In the genomic region with DNA sequence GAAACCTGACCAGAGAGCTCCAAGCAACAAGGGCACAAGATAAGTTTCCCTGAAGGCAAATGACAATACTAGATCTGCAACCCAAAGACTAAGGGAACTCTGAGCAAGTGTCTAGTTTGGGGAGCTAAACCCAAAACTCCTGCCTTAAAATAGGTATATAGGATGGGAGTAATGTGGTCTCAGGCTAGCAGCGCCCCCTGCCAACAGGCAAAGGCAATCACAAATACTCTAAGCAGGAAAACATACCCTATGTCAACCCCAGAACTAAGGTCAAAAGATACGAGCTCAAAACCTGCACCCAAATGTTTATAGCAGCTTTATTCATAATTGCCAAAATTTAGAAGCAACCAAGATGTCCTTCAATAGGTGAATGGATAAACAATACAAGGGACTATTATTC, we compare ENCODE assay signal across 8 cellular contexts.
DNase-seq lines count a peak whose midpoint lies in the region; ATAC-seq, FAIRE-seq and TF ChIP-seq lines count a peak whose summit lies in the region.

No MANE protein-coding gene starts in this region.

- no peak for TF ChIP-seq POLR2A in HepG2 (IDR thresholded peaks at IDR 0.05; ENCODE audit: insufficient read depth in 1 of 2, low read depth in 2 of 2, low read length in 2 of 2)

- H3K36me3 Mint-ChIP-seq in brain, result no peaks in the 10 kb centered on the region

- no peak overlapping the region for H2AFZ ChIP-seq in HepG2 (ENCODE audit: low read length)

- 59% methylated on average over 2 of the region's 2 CpGs for WGBS in HepG2 (ENCODE audit: low lambda C conversion rate)

- TF ChIP-seq RAD21 in HepG2 (CRISPR knock-in tag; IDR thresholded peaks at IDR 0.05), result no peak

- H3K4me3 ChIP-seq in HepG2 (replicated peaks in 1 of 3; ENCODE audit: insufficient read depth in 1 of 3, low read depth in 2 of 3, low read length in 3 of 3), result no peak overlapping the region

- no peaks in the 10 kb centered on the region for H3K79me2 ChIP-seq in HepG2 (ENCODE audit: insufficient read depth, low read length)

- peak; percentile 79 for ATAC-seq in HepG2

- no peaks in the 10 kb centered on the region for H3K4me1 ChIP-seq in HepG2 (ENCODE audit: insufficient read depth, low read length)

- no peak overlapping the region for H3K27ac ChIP-seq in HepG2 (ENCODE audit: extremely low read length, insufficient read depth, low read length)

- H3K4me2 ChIP-seq in HepG2 (ENCODE audit: low read depth, low read length), result no peak overlapping the region

- DNase-seq in NCI-H1417 (lab: John Stamatoyannopoulos, UW), result peak in 2 of 3 experiments; percentile 9 to 56
- DNase-seq in NCI-H1417 treated with DMSO at 0.1 percent for 48 hours (lab: John Stamatoyannopoulos, UW), result no peak
- DNase-seq in MV-4-11 (lab: John Stamatoyannopoulos, UW), result peak; percentile 1
- DNase-seq in HepG2 (ENCODE audit: low spot score), result no peak
- DNase-seq in SKM-1 treated with dmso at 0.1 percent for 144 hours (lab: John Stamatoyannopoulos, UW; ENCODE audit: unreplicated experiment), result no peak
- DNase-seq in activated CD8-positive, alpha-beta memory T cell treated with anti-CD3 and anti-CD28 coated beads for 24 hours, result no peak
- no peak for DNase-seq in inferior parietal cortex (ENCODE audit: extremely low spot score)

- H4K20me1 ChIP-seq in HepG2 (ENCODE audit: insufficient read depth, low read length), result no peaks in the 10 kb centered on the region

- peaks cover 3% of the 10 kb centered on the region for H3K27me3 Mint-ChIP-seq in brain

- H3K27ac Mint-ChIP-seq in brain, result no peak overlapping the region

- H3K9me3 ChIP-seq in HepG2 (ENCODE audit: low read length), result no peaks in the 10 kb centered on the region

- H3K9ac ChIP-seq in HepG2 (ENCODE audit: insufficient read depth, low read depth, low read length), result no peak overlapping the region

- H3K4me1 Mint-ChIP-seq in brain, result peaks cover 9% of the 10 kb centered on the region

- no peaks in the 10 kb centered on the region for H3K9me3 Mint-ChIP-seq in brain

- no peaks in the 10 kb centered on the region for H3K27me3 ChIP-seq in HepG2 (ENCODE audit: control insufficient read depth in 1 of 2, insufficient read depth in 2 of 2, low read length in 2 of 2)

- POLR2A ChIA-PET in HepG2 (lab: Yijun Ruan, JAX), result no interaction called here

- no TSS peak for BruUV-seq in HepG2 (replicated peaks; lab: Mats Ljungman, UMichigan)

- TF ChIP-seq EP300 in HepG2 (IDR thresholded peaks at IDR 0.05; ENCODE audit: low read depth in 2 of 2, low read length in 2 of 2), result no peak
- no peak for TF ChIP-seq EP300 in HepG2 (CRISPR knock-in tag; IDR thresholded peaks at IDR 0.05; ENCODE audit: borderline replicate concordance)

- CTCF ChIA-PET in HepG2 (lab: Yijun Ruan, JAX; ENCODE audit: low intra/inter-chr PET ratio, low total read pairs), result no interaction called here

- peak; percentile 59 to 79 for TF ChIP-seq CTCF in brain (conservative IDR thresholded peaks at IDR 0.05)
- peak; percentile 56 for TF ChIP-seq CTCF in HepG2 (CRISPR knock-in tag; IDR thresholded peaks at IDR 0.05)

- in situ Hi-C loops in HepG2 (cut with HindIII; ENCODE audit: extremely low pct_ligation_motif_present, low pct_unique_long_range_greater_than_20kb), result no loop called here

- intact Hi-C loops in HepG2 (cut with micrococcal nuclease; ENCODE audit: unreplicated experiment), result no loop called here

- no peak for FAIRE-seq in HepG2 (lab: Jason Lieb, UNC)

- peaks cover 4 to 42% of the 10 kb centered on the region in 2 experiments; a peak in 4 of 5 replicates for H3K36me3 ChIP-seq in HepG2 (replicated peaks in 1 of 2; ENCODE audit: control insufficient read depth in 1 of 2, insufficient read depth in 2 of 2, low read length in 2 of 2)

- no peak overlapping the region for H3K4me3 Mint-ChIP-seq in brain

TF ChIP-seq in HepG2, 621 proteins besides CTCF, POLR2A, EP300 and RAD21:
- TF ChIP-seq ZFYVE20 (CRISPR knock-in tag; IDR thresholded peaks at IDR 0.05; ENCODE audit: borderline replicate concordance, low read depth) (no peak), STAG1 (CRISPR knock-in tag; IDR thresholded peaks at IDR 0.05) (peak; percentile 42), POGZ (CRISPR knock-in tag; IDR thresholded peaks at IDR 0.05) (no peak)
TF ChIP-seq in HepG2: peak in this region for 1.

Comparison
In these comparisons a context has a peak if more than half of its experiments do, and no peak if none do; other contexts are left out.
1. DNase-seq: peak in NCI-H1417 (2 of 3) and MV-4-11 (single experiment); none in NCI-H1417 treated with DMSO at 0.1 percent for 48 hours (single experiment), HepG2 (single experiment), SKM-1 treated with dmso at 0.1 percent for 144 hours (single experiment), activated CD8-positive, alpha-beta memory T cell treated with anti-CD3 and anti-CD28 coated beads for 24 hours (single experiment) and inferior parietal cortex (single experiment).